Comparison of ENCODE assay signal across 8 cellular contexts in genomic region chr5:148998174-148998797, GRCh38.
DNase-seq lines count a peak whose midpoint lies in the region; ATAC-seq, FAIRE-seq and TF ChIP-seq lines count a peak whose summit lies in the region.

No MANE protein-coding gene starts in this region.

- no peak overlapping the region for H3K27ac ChIP-seq in ascending aorta
- no peak overlapping the region for H3K27ac ChIP-seq in suprapubic skin

- TF ChIP-seq EP300 in suprapubic skin (IDR thresholded peaks at IDR 0.05) = no peak

- TF ChIP-seq CTCF in ascending aorta (IDR thresholded peaks at IDR 0.05) (peak; percentile 62 to 70 (median 67)), suprapubic skin (IDR thresholded peaks at IDR 0.05) (peak; percentile 37 to 54)

- DNase-seq in Right ventricle myocardium superior (no peak), Right ventricle myocardium inferior (ENCODE audit: missing footprints) (no peak), HEK293T (ENCODE audit: extremely low spot score) (peak; percentile 26), NCI-H446 (lab: John Stamatoyannopoulos, UW) (peak; percentile 66 to 75), ascending aorta (ENCODE audit: low spot score in 2 of 2) (no peak), immature natural killer cell (peak; percentile 53 to 64 (median 57)), suprapubic skin (ENCODE audit: low spot score in 2 of 2) (no peak), GM12892 (ENCODE audit: insufficient read length) (no peak)

- CTCF ChIA-PET in HEK293T (lab: Yijun Ruan, JAX) = interaction anchor here (1.1 kb wide), 1 partner anchor 257 kb away, joined by 3 read pairs; no protein-coding TSS in a partner anchor

- no peaks in the 10 kb centered on the region for H3K9me3 ChIP-seq in ascending aorta
- no peaks in the 10 kb centered on the region for H3K9me3 ChIP-seq in suprapubic skin

- no peaks in the 10 kb centered on the region for H3K36me3 Mint-ChIP-seq in immature natural killer cell

- peaks cover 0 to 7% (median 0%) of the 10 kb centered on the region in 3 donors for H3K27me3 Mint-ChIP-seq in immature natural killer cell (ENCODE audit: low read depth in 3 of 3)

- H3K9me3 Mint-ChIP-seq in immature natural killer cell = no peaks in the 10 kb centered on the region

- no peaks in the 10 kb centered on the region for H3K36me3 ChIP-seq in ascending aorta
- H3K36me3 ChIP-seq in suprapubic skin = no peaks in the 10 kb centered on the region

- WGBS in suprapubic skin = 66% methylated on average over 6 of the region's 6 CpGs

- peaks cover 0 to 3% of the 10 kb centered on the region in 2 donors for H3K4me1 ChIP-seq in ascending aorta
- peaks cover 11% of the 10 kb centered on the region for H3K4me1 ChIP-seq in suprapubic skin

- FAIRE-seq in GM12892 (lab: Jason Lieb, UNC) = no peak

- ATAC-seq in Right ventricle myocardium superior (ENCODE audit: poor library complexity) (peak; percentile 51), Right ventricle myocardium inferior (no peak)

- no peak overlapping the region for H3K4me3 Mint-ChIP-seq in immature natural killer cell

- TF ChIP-seq POLR2A in suprapubic skin (IDR thresholded peaks at IDR 0.05) (no peak), GM12892 (IDR thresholded peaks at IDR 0.05; ENCODE audit: low read depth, low read length) (no peak)

- POLR2A ChIA-PET in HEK293T (lab: Yijun Ruan, JAX) = no interaction called here

- intact Hi-C loops in Right ventricle myocardium superior (cut with DNase I) = no loop called here
- intact Hi-C loops in Right ventricle myocardium inferior (cut with DNase I) = no loop called here
- intact Hi-C loops in ascending aorta (cut with DNase I) = loop anchor here (1.0 to 10.0 kb wide), 6 partner anchors 36 to 553 kb away; partner anchors contain the start of gene ADRB2

- H3K4me3 ChIP-seq in ascending aorta (no peak overlapping the region), suprapubic skin (no peak overlapping the region)

- no peak overlapping the region for H3K27ac Mint-ChIP-seq in immature natural killer cell

- H3K27me3 ChIP-seq in ascending aorta (no peaks in the 10 kb centered on the region), suprapubic skin (no peaks in the 10 kb centered on the region)

- peaks cover 1 to 6% of the 10 kb centered on the region in 2 donors for H3K4me1 Mint-ChIP-seq in immature natural killer cell

TF ChIP-seq in HEK293T, 16 proteins besides CTCF, POLR2A, EP300 and RAD21:
- TF ChIP-seq FOXA1 (IDR thresholded peaks at IDR 0.05) (no peak), TARDBP (IDR thresholded peaks at IDR 0.05) (no peak), SP1 (IDR thresholded peaks at IDR 0.05) (no peak), CTBP1 (IDR thresholded peaks at IDR 0.05; ENCODE audit: borderline replicate concordance) (no peak), ARNT (IDR thresholded peaks at IDR 0.05) (no peak), LEF1 (IDR thresholded peaks at IDR 0.05; ENCODE audit: borderline replicate concordance) (no peak), FOXK2 (IDR thresholded peaks at IDR 0.05) (no peak)
- TF ChIP-seq, protein P1, sequence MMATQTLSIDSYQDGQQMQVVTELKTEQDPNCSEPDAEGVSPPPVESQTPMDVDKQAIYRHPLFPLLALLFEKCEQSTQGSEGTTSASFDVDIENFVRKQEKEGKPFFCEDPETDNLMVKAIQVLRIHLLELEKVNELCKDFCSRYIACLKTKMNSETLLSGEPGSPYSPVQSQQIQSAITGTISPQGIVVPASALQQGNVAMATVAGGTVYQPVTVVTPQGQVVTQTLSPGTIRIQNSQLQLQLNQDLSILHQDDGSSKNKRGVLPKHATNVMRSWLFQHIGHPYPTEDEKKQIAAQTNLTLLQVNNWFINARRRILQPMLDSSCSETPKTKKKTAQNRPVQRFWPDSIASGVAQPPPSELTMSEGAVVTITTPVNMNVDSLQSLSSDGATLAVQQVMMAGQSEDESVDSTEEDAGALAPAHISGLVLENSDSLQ (IDR thresholded peaks at IDR 0.05) = no peak

Comparison
In these comparisons a context has a peak if more than half of its experiments do, and no peak if none do; other contexts are left out.
1. DNase-seq: peak in HEK293T (single experiment), NCI-H446 (2 of 2) and immature natural killer cell (3 of 3); none in Right ventricle myocardium superior (single experiment), Right ventricle myocardium inferior (single experiment), ascending aorta (0 of 2), suprapubic skin (0 of 2) and GM12892 (single experiment).